In genomic region chr15:92439311-92439710, GRCh38 we compare ENCODE assay signal across 35 cellular contexts. TPM values are rescaled to one million over a fixed set of nuclear protein-coding genes. Genes with fewer than 3 reads are reported as not detected.
"Had no signal": no experiment of that assay in that cellular context is flagged by ENCODE, and none has a peak within 500 bp of the region (broad histone marks: within the 10 kb centered on the region; RNA-seq: fewer than 3 reads in every experiment).

No MANE protein-coding gene starts in this region.

- ATAC-seq: activated CD8-positive, alpha-beta T cell treated with anti-CD3 and anti-CD28 coated beads for 36 hours; activated naive CD4-positive, alpha-beta T cell treated with anti-CD3 and anti-CD28 coated beads, Interleukin-2, amount 50 U/mL, for 72 hours; activated T-cell treated with anti-CD3 and anti-CD28 coated beads, Interleukin-2, amount 50 U/mL, for 4 hours; activated T-cell treated with anti-CD3 and anti-CD28 coated beads, Interleukin-2, amount 50 U/mL, for 72 hours; activated T-helper 17 cell treated with anti-CD3 and anti-CD28 coated beads, Interleukin-2, amount 50 U/mL, for 72 hours; body of pancreas had no signal

- H3K36me3 ChIP-seq: adrenal gland, brain microvascular endothelial cell, breast epithelium had no signal

- DNase-seq: activated B cell treated with CpG ODN at 0.5 μM for 24 hours; activated CD4-positive, alpha-beta memory T cell treated with anti-CD3 and anti-CD28 coated beads for 36 hours; activated CD4-positive, alpha-beta T cell treated with anti-CD3 and anti-CD28 coated beads for 4 hours; activated CD4-positive, alpha-beta T cell treated with anti-CD3 and anti-CD28 coated beads, Interleukin-2, amount 10 ng/mL, durations not matched to agents 24 days and 14 days; activated CD4-positive, alpha-beta T cell treated with anti-CD3 and anti-CD28 coated beads, Interleukin-2, amount 50 U/mL, for 1 hour; activated CD4-positive, alpha-beta T cell treated with anti-CD3 and anti-CD28 coated beads, Interleukin-2, amount 50 U/mL, for 4 hours; activated CD4-positive, CD25-positive, alpha-beta regulatory T cell treated with anti-CD3 and anti-CD28 coated beads, Interleukin-2, amount 50 U/mL, for 72 hours; activated CD8-positive, alpha-beta memory T cell treated with anti-CD3 and anti-CD28 coated beads, Interleukin-2, amount 50 U/mL, for 4 hours; activated CD8-positive, alpha-beta T cell treated with anti-CD3 and anti-CD28 coated beads for 36 hours; activated effector memory CD4-positive, alpha-beta T cell treated with anti-CD3 and anti-CD28 coated beads, Interleukin-2, amount 50 U/mL, for 16 hours; activated gamma-delta T cell treated with Interleukin-2 at 50 U/mL for 16 hours; activated naive CD4-positive, alpha-beta T cell; activated naive CD4-positive, alpha-beta T cell treated with anti-CD3 and anti-CD28 coated beads for 36 hours; activated naive CD4-positive, alpha-beta T cell treated with anti-CD3 and anti-CD28 coated beads, Interleukin-2, amount 50 U/mL, for 16 hours; activated naive CD8-positive, alpha-beta T cell treated with anti-CD3 and anti-CD28 coated beads for 36 hours; activated T-cell treated with anti-CD3 and anti-CD28 coated beads for 4 hours; activated T-cell treated with anti-CD3 and anti-CD28 coated beads, Interleukin-2, amount 50 U/mL, for 1 hour; activated T-cell treated with anti-CD3 and anti-CD28 coated beads, Interleukin-2, amount 50 U/mL, for 4 hours; activated T-cell treated with anti-CD3 and anti-CD28 coated beads, Interleukin-2, amount 50 U/mL, for 72 hours; adrenal gland; amniotic stem cell; aorta; body of pancreas; brain microvascular endothelial cell; central memory CD4-positive, alpha-beta T cell; T-helper 1 cell; T-helper 9 cell had no signal

- H3K4me1 ChIP-seq: adrenal gland, body of pancreas, breast epithelium had no signal

- FAIRE-seq: astrocyte, TTC549 had no signal

- H3K9me3 ChIP-seq: adrenal gland, body of pancreas, breast epithelium had no signal

- H3K27me3 ChIP-seq: adrenal gland, body of pancreas, brain microvascular endothelial cell had no signal

- H3K4me3 ChIP-seq: adrenal gland, body of pancreas, breast epithelium had no signal

- H3K27ac ChIP-seq: adrenal gland, body of pancreas, brain microvascular endothelial cell, breast epithelium, VCaP had no signal

RNA-seq across cellular contexts. Expression of gene ST8SIA2, which starts 45.6 kb away (rescaled TPM):
- total RNA-seq: activated B cell treated with CpG ODN at 0.5 μM for 24 hours; activated CD4-positive, alpha-beta memory T cell treated with anti-CD3 and anti-CD28 coated beads for 36 hours; activated CD4-positive, alpha-beta T cell treated with anti-CD3 and anti-CD28 coated beads, Interleukin-2, amount 10 ng/mL, durations not matched to agents 24 days and 14 days; activated CD8-positive, alpha-beta memory T cell treated with anti-CD3 and anti-CD28 coated beads for 36 hours; activated CD8-positive, alpha-beta T cell treated with anti-CD3 and anti-CD28 coated beads for 36 hours; activated naive CD4-positive, alpha-beta T cell treated with anti-CD3 and anti-CD28 coated beads for 36 hours; activated naive CD4-positive, alpha-beta T cell treated with anti-CD3 and anti-CD28 coated beads, Interleukin-2, amount 50 U/mL, for 72 hours; activated naive CD8-positive, alpha-beta T cell treated with anti-CD3 and anti-CD28 coated beads for 36 hours; activated T-cell treated with anti-CD3 and anti-CD28 coated beads, Interleukin-2, amount 50 U/mL, for 4 hours; activated T-cell treated with anti-CD3 and anti-CD28 coated beads, Interleukin-2, amount 50 U/mL, for 72 hours; activated T-helper 1 cell treated with anti-CD3 and anti-CD28 coated beads, Interleukin-12 subunit alpha, Interleukin-12 subunit beta, Interleukin-2, Interleukin-4 antibody, amounts not matched to agents 30 ng/mL and 10 ng/mL and 1 ng/mL, durations not matched to agents 14 hours and 24 hours and 36 hours; activated T-helper 17 cell treated with anti-CD3 and anti-CD28 coated beads, Interleukin-2, amount 50 U/mL, for 72 hours; aorta; body of pancreas had no signal
